ENCODE assay signal across 29 cellular contexts in genomic region chr7:122073635-122074034, GRCh38.
"Had no signal": no experiment of that assay in that cellular context is flagged by ENCODE, and none has a peak within 500 bp of the region (broad histone marks: within the 10 kb centered on the region; RNA-seq: fewer than 3 reads in every experiment).

No MANE protein-coding gene starts in this region.

- H3K27ac ChIP-seq: stomach, suprapubic skin, testis, thoracic aorta, thyroid gland, tibial artery, tibial nerve, transverse colon, upper lobe of left lung, upper lobe of right lung, uterus, vagina had no signal

- H3K4me3 Mint-ChIP-seq: stimulated activated effector memory CD8-positive, alpha-beta T cell treated with anti-CD3 and anti-CD28 coated beads, Interleukin-12 subunit alpha, Interleukin-12 subunit beta, amount 100 ng/mL, for 72 hours; stimulated activated memory B cell treated with anti-CD40 and anti-IgM and Interleukin-4, amounts not matched to agents 10 μg/mL and 1 μg/mL and 100 μg/mL, for 72 hours; stimulated activated naive B cell treated with anti-CD40 and anti-IgM and Interleukin-4, amounts not matched to agents 10 μg/mL and 1 μg/mL and 100 μg/mL, for 72 hours; stimulated activated naive CD8-positive, alpha-beta T cell treated with anti-CD3 and anti-CD28 coated beads, Interleukin-15, amount 100 ng/mL, for 72 hours; stimulated activated naive CD8-positive, alpha-beta T cell treated with anti-CD3 and anti-CD28 coated beads, Interleukin-15, Interleukin-2, amounts not matched to agents 100 ng/mL and 50 ng/mL, for 24 hours; type B pancreatic cell had no signal

- H3K27me3 ChIP-seq: stomach, suprapubic skin, testis, thyroid gland, tibial artery, tibial nerve, transverse colon, upper lobe of left lung, upper lobe of right lung, uterus, vagina had no signal

- H3K36me3 ChIP-seq: uterus had no signal

- H3K4me1 ChIP-seq: stomach, suprapubic skin, testis, thyroid gland, tibial artery, tibial nerve, transverse colon, upper lobe of left lung, upper lobe of right lung, uterus, vagina had no signal

- ATAC-seq: stimulated activated effector memory CD8-positive, alpha-beta T cell treated with anti-CD3 and anti-CD28 coated beads, Interleukin-12 subunit alpha, Interleukin-12 subunit beta, amount 100 ng/mL, for 72 hours; stimulated activated memory B cell treated with anti-CD40 and anti-IgM and Interleukin-4, amounts not matched to agents 10 μg/mL and 1 μg/mL and 100 μg/mL, for 72 hours; stimulated activated naive B cell treated with anti-CD40 and anti-IgM and Interleukin-4, amounts not matched to agents 10 μg/mL and 1 μg/mL and 100 μg/mL, for 72 hours; stimulated activated naive CD8-positive, alpha-beta T cell treated with anti-CD3 and anti-CD28 coated beads, Interleukin-15, amount 100 ng/mL, for 72 hours; stimulated activated naive CD8-positive, alpha-beta T cell treated with anti-CD3 and anti-CD28 coated beads, Interleukin-15, Interleukin-2, amounts not matched to agents 100 U/mL and 50 U/mL, for 24 hours; upper lobe of right lung had no signal

- H3K4me1 Mint-ChIP-seq: stimulated activated effector memory CD8-positive, alpha-beta T cell treated with anti-CD3 and anti-CD28 coated beads, Interleukin-12 subunit alpha, Interleukin-12 subunit beta, amount 100 ng/mL, for 72 hours; stimulated activated memory B cell treated with anti-CD40 and anti-IgM and Interleukin-4, amounts not matched to agents 10 μg/mL and 1 μg/mL and 100 μg/mL, for 72 hours; stimulated activated naive B cell treated with anti-CD40 and anti-IgM and Interleukin-4, amounts not matched to agents 10 μg/mL and 1 μg/mL and 100 μg/mL, for 72 hours; stimulated activated naive CD8-positive, alpha-beta T cell treated with anti-CD3 and anti-CD28 coated beads, Interleukin-15, amount 100 ng/mL, for 72 hours had no signal

- FAIRE-seq: urothelium cell line had no signal

- H3K9me3 Mint-ChIP-seq: stimulated activated memory B cell treated with anti-CD40 and anti-IgM and Interleukin-4, amounts not matched to agents 10 μg/mL and 1 μg/mL and 100 μg/mL, for 72 hours; type B pancreatic cell had no signal

- H3K27ac Mint-ChIP-seq: stimulated activated effector memory CD8-positive, alpha-beta T cell treated with anti-CD3 and anti-CD28 coated beads, Interleukin-12 subunit alpha, Interleukin-12 subunit beta, amount 100 ng/mL, for 72 hours; stimulated activated memory B cell treated with anti-CD40 and anti-IgM and Interleukin-4, amounts not matched to agents 10 μg/mL and 1 μg/mL and 100 μg/mL, for 72 hours; stimulated activated naive B cell treated with anti-CD40 and anti-IgM and Interleukin-4, amounts not matched to agents 10 μg/mL and 1 μg/mL and 100 μg/mL, for 72 hours; stimulated activated naive CD8-positive, alpha-beta T cell treated with anti-CD3 and anti-CD28 coated beads, Interleukin-15, amount 100 ng/mL, for 72 hours; stimulated activated naive CD8-positive, alpha-beta T cell treated with anti-CD3 and anti-CD28 coated beads, Interleukin-15, Interleukin-2, amounts not matched to agents 100 ng/mL and 50 ng/mL, for 24 hours; type B pancreatic cell had no signal

- DNase-seq: stimulated activated CD4-positive, alpha-beta T cell treated with anti-CD3 and anti-CD28 coated beads, Interleukin-2, amount 100 ng/mL, for 48 hours; stimulated activated CD4-positive, alpha-beta T cell treated with anti-CD3 and anti-CD28 coated beads, Interleukin-4, amount 100 ng/mL, for 1 hour; stimulated activated CD4-positive, alpha-beta T cell treated with anti-CD3 and anti-CD28 coated beads, Interleukin-4, amount 100 ng/mL, for 24 hours; stimulated activated CD4-positive, alpha-beta T cell treated with anti-CD3 and anti-CD28 coated beads, Interleukin-4, amount 100 ng/mL, for 4 hours; stimulated activated CD8-positive, alpha-beta memory T cell treated with anti-CD3 and anti-CD28 coated beads, Interleukin-4, amount 100 ng/mL, for 48 hours; stimulated activated naive B cell treated with anti-CD40 and anti-IgM and Interleukin-4, amounts not matched to agents 10 μg/mL and 1 μg/mL and 100 μg/mL, for 72 hours; stimulated activated naive CD4-positive, alpha-beta T cell; stimulated activated naive CD4-positive, alpha-beta T cell treated with Interleukin-2 at 50 U/mL for 16 hours; stimulated activated naive CD8-positive, alpha-beta T cell treated with anti-CD3 and anti-CD28 coated beads, Interleukin-15, amount 100 ng/mL, for 72 hours; stimulated activated naive CD8-positive, alpha-beta T cell treated with anti-CD3 and anti-CD28 coated beads, Interleukin-15, Interleukin-2, amounts not matched to agents 100 U/mL and 50 U/mL, for 24 hours; stomach; substantia nigra; testis; thyroid gland; tibial artery; transverse colon; trophoblast cell; upper lobe of left lung; upper lobe of right lung; uterus had no signal

- H3K9me3 ChIP-seq: stomach, suprapubic skin, testis, thoracic aorta, thyroid gland, tibial artery, tibial nerve, transverse colon, upper lobe of left lung, upper lobe of right lung, uterus, vagina had no signal

- H3K4me3 ChIP-seq: stomach, suprapubic skin, testis, thoracic aorta, thyroid gland, tibial artery, tibial nerve, transverse colon, upper lobe of left lung, upper lobe of right lung, uterus, vagina had no signal

- H3K36me3 Mint-ChIP-seq: stimulated activated effector memory CD8-positive, alpha-beta T cell treated with anti-CD3 and anti-CD28 coated beads, Interleukin-12 subunit alpha, Interleukin-12 subunit beta, amount 100 ng/mL, for 72 hours had no signal

- H3K27me3 Mint-ChIP-seq: stimulated activated memory B cell treated with anti-CD40 and anti-IgM and Interleukin-4, amounts not matched to agents 10 μg/mL and 1 μg/mL and 100 μg/mL, for 72 hours; stimulated activated naive B cell treated with anti-CD40 and anti-IgM and Interleukin-4, amounts not matched to agents 10 μg/mL and 1 μg/mL and 100 μg/mL, for 72 hours; stimulated activated naive CD8-positive, alpha-beta T cell treated with anti-CD3 and anti-CD28 coated beads, Interleukin-15, amount 100 ng/mL, for 72 hours; stimulated activated naive CD8-positive, alpha-beta T cell treated with anti-CD3 and anti-CD28 coated beads, Interleukin-15, Interleukin-2, amounts not matched to agents 100 ng/mL and 50 ng/mL, for 24 hours; type B pancreatic cell had no signal
